10 cellular contexts compared by ENCODE assay signal in the genomic region with DNA sequence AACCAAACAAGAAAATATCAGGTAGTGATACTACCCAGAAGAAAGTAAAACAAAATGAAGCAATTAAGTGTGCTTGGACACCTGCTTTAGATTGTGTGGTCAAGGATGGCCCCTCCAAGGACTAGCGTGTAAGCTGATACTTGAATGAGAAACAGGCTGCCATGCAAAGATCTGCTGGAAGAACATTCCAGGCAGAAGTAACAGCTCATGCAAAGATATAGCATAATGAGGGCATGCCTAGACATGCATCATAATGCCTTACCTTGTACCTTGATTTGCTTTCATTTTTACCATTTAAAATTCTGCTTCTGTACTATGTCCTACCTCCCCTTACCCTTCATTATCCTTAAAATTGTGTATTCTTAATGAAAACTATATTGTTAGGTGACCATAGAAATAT.
DNase-seq lines count a peak whose midpoint lies in the region; FAIRE-seq and TF ChIP-seq lines count a peak whose summit lies in the region.
"Had no signal": no experiment of that assay in that cellular context is flagged by ENCODE, and none has a peak within 500 bp of the region (broad histone marks: within the 10 kb centered on the region; RNA-seq: fewer than 3 reads in every experiment).

No MANE protein-coding gene starts in this region.

- no peak overlapping the region for H3K4me3 ChIP-seq in Loucy (ENCODE audit: low read length, poor library complexity, severe bottlenecking)
- peak overlapping the region in 1 of 3 experiments; percentile 20 for H3K4me3 ChIP-seq in mammary epithelial cell (replicated peaks in 1 of 3; ENCODE audit: insufficient read depth in 1 of 3, low read depth in 2 of 3, low read length in 3 of 3)
- H3K4me3 ChIP-seq: right lobe of liver had no signal

- peak overlapping the region; percentile 54 for H3K4me3 Mint-ChIP-seq in nephron progenitor cell
- H3K4me3 Mint-ChIP-seq: activated naive CD4-positive, alpha-beta T cell treated with anti-CD3 and anti-CD28 coated beads, Interleukin-2, amount 50 U/mL, for 24 hours had no signal

- H3F3A ChIP-seq in Loucy (ENCODE audit: low read depth): no peaks in the 10 kb centered on the region

- no peak for TF ChIP-seq CTCF in Loucy (conservative IDR thresholded peaks at IDR 0.05; ENCODE audit: low read length)
- TF ChIP-seq CTCF in mammary epithelial cell (conservative IDR thresholded peaks at IDR 0.05 in 1 of 2, IDR thresholded peaks at IDR 0.05 in 1 of 2; ENCODE audit: extremely low read depth in 1 of 2, insufficient read depth in 1 of 2, low read depth in 1 of 2, low read length in 2 of 2): no peak
- TF ChIP-seq CTCF in nephron progenitor cell (IDR thresholded peaks at IDR 0.05): no peak

- no peaks in the 10 kb centered on the region for H3K9me2 ChIP-seq in Loucy (replicated peaks; ENCODE audit: low read depth, low read length)

- no peaks in the 10 kb centered on the region for H3K27me3 Mint-ChIP-seq in nephron progenitor cell (ENCODE audit: low read depth, poor library complexity)
- H3K27me3 Mint-ChIP-seq: activated naive CD4-positive, alpha-beta T cell treated with anti-CD3 and anti-CD28 coated beads, Interleukin-2, amount 50 U/mL, for 24 hours had no signal

- peak overlapping the region; percentile 53 for H3K9ac ChIP-seq in Loucy (ENCODE audit: low read depth, low read length, poor library complexity, severe bottlenecking)
- H3K9ac ChIP-seq in mammary epithelial cell (ENCODE audit: insufficient read depth, low read length): no peak overlapping the region

- DNase-seq in GM19239 (ENCODE audit: insufficient read length, low spot score) (no peak), mammary epithelial cell (peak; percentile 76), nephron progenitor cell (peak; percentile 19), HUDEP-2 (lab: John Stamatoyannopoulos, UW; ENCODE audit: unreplicated experiment in 76 of 76) (no peak), NCI-H2227 (lab: John Stamatoyannopoulos, UW; ENCODE audit: unreplicated experiment) (no peak)
- DNase-seq in activated CD4-positive, CD25-positive, alpha-beta regulatory T cell treated with anti-CD3 and anti-CD28 coated beads, Interleukin-2, amount 50 U/mL, for 72 hours: no peak
- DNase-seq: NCI-H1930, right lobe of liver had no signal

- H3K4me2 ChIP-seq in Loucy (ENCODE audit: low read depth, low read length, poor library complexity, severe bottlenecking) (peak overlapping the region; percentile 37), mammary epithelial cell (ENCODE audit: insufficient read depth, low read depth, low read length) (peak overlapping the region; percentile 75)

- peaks cover 20% of the 10 kb centered on the region for H3K36me3 Mint-ChIP-seq in nephron progenitor cell (ENCODE audit: low read depth)
- H3K36me3 Mint-ChIP-seq: activated naive CD4-positive, alpha-beta T cell treated with anti-CD3 and anti-CD28 coated beads, Interleukin-2, amount 50 U/mL, for 24 hours had no signal

- H3K9me3 ChIP-seq in Loucy (ENCODE audit: insufficient read depth, low read depth, low read length) (no peaks in the 10 kb centered on the region), mammary epithelial cell (replicated peaks; ENCODE audit: insufficient read depth, low read length) (no peaks in the 10 kb centered on the region)
- H3K9me3 ChIP-seq: right lobe of liver had no signal

- peak; percentile 63 for FAIRE-seq in GM19239 (lab: Jason Lieb, UNC)

- peak overlapping the region; percentile 66 for H3K27ac ChIP-seq in mammary epithelial cell (ENCODE audit: insufficient read depth, low read depth, low read length)
- H3K27ac ChIP-seq: right lobe of liver had no signal

- 47% methylated on average over 1 of the region's 1 CpG for WGBS in mammary epithelial cell (ENCODE audit: low coverage, missing lambda C conversion rate)

- H3K27me3 ChIP-seq in Loucy (ENCODE audit: insufficient read depth, low read length, poor library complexity, severe bottlenecking) (no peaks in the 10 kb centered on the region), mammary epithelial cell (ENCODE audit: insufficient read depth, low read length) (no peaks in the 10 kb centered on the region)
- H3K27me3 ChIP-seq: right lobe of liver had no signal

- H3K36me3 ChIP-seq in Loucy (ENCODE audit: insufficient read depth, low read length) (no peaks in the 10 kb centered on the region), mammary epithelial cell (ENCODE audit: insufficient read depth, low read length) (no peaks in the 10 kb centered on the region)
- H3K36me3 ChIP-seq: right lobe of liver had no signal

- H3K9me3 Mint-ChIP-seq in nephron progenitor cell: peaks cover 18% of the 10 kb centered on the region
- H3K9me3 Mint-ChIP-seq: activated naive CD4-positive, alpha-beta T cell treated with anti-CD3 and anti-CD28 coated beads, Interleukin-2, amount 50 U/mL, for 24 hours had no signal

- CTCF ChIA-PET in mammary epithelial cell (lab: Charles Lee; ENCODE audit: low non-redundant PET): no interaction called here

- no peaks in the 10 kb centered on the region for H4K20me1 ChIP-seq in Loucy (ENCODE audit: insufficient read depth, low read length, poor library complexity, severe bottlenecking)
- H4K20me1 ChIP-seq in mammary epithelial cell (ENCODE audit: insufficient read depth, low read length): no peaks in the 10 kb centered on the region

- H3K79me2 ChIP-seq in Loucy (ENCODE audit: insufficient read depth, low read length) (peaks cover 69% of the 10 kb centered on the region), mammary epithelial cell (ENCODE audit: insufficient read depth, low read length) (no peaks in the 10 kb centered on the region)

- H2AFZ ChIP-seq in Loucy (ENCODE audit: low read length) (no peak overlapping the region), mammary epithelial cell (ENCODE audit: low read depth, low read length) (peak overlapping the region; percentile 71)

- peaks cover 71% of the 10 kb centered on the region for H3K4me1 Mint-ChIP-seq in nephron progenitor cell
- H3K4me1 Mint-ChIP-seq: activated naive CD4-positive, alpha-beta T cell treated with anti-CD3 and anti-CD28 coated beads, Interleukin-2, amount 50 U/mL, for 24 hours had no signal

- H3K27ac Mint-ChIP-seq in nephron progenitor cell: peak overlapping the region; percentile 95
- H3K27ac Mint-ChIP-seq: activated naive CD4-positive, alpha-beta T cell treated with anti-CD3 and anti-CD28 coated beads, Interleukin-2, amount 50 U/mL, for 24 hours had no signal

- intact Hi-C loops in mammary epithelial cell (cut with micrococcal nuclease): loop anchor here (2.0 kb wide), 1 partner anchor 88 kb away; no protein-coding TSS in a partner anchor

- in situ Hi-C loops in mammary epithelial cell (cut with MboI; ENCODE audit: low sequenced_read_pairs in 2 of 2): no loop called here

- dilution Hi-C loops in mammary epithelial cell (cut with HindIII; ENCODE audit: low sequenced_read_pairs): no loop called here

- no TSS peak for BruUV-seq in mammary epithelial cell (replicated peaks; lab: Mats Ljungman, UMichigan)

- H3K4me1 ChIP-seq in Loucy (ENCODE audit: insufficient read depth, low read length, poor library complexity, severe bottlenecking) (peaks cover 25% of the 10 kb centered on the region), mammary epithelial cell (ENCODE audit: insufficient read depth, low read length) (peaks cover 14% of the 10 kb centered on the region)
- H3K4me1 ChIP-seq: right lobe of liver had no signal

Comparison
In these comparisons a context has a peak if more than half of its experiments do, and no peak if none do; other contexts are left out.
1. DNase-seq: peak in mammary epithelial cell (single experiment) and nephron progenitor cell (single experiment); none in GM19239 (single experiment), HUDEP-2 (0 of 76), activated CD4-positive, CD25-positive, alpha-beta regulatory T cell treated with anti-CD3 and anti-CD28 coated beads, Interleukin-2, amount 50 U/mL, for 72 hours (single experiment) and NCI-H2227 (single experiment).